32 cellular contexts compared by ENCODE assay signal in genomic region chr2:190110699-190111098, GRCh38. TPM values are rescaled to one million over a fixed set of nuclear protein-coding genes. Genes with fewer than 3 reads are reported as not detected.
"Had no signal": no experiment of that assay in that cellular context is flagged by ENCODE, and none has a peak within 500 bp of the region (broad histone marks: within the 10 kb centered on the region; RNA-seq: fewer than 3 reads in every experiment).

No MANE protein-coding gene starts in this region.

- H3K36me3 Mint-ChIP-seq: activated CD4-positive, alpha-beta memory T cell treated with anti-CD3 and anti-CD28 coated beads for 36 hours; activated naive CD4-positive, alpha-beta T cell treated with anti-CD3 and anti-CD28 coated beads, Interleukin-2, amount 50 U/mL, for 72 hours had no signal

- DNase-seq: activated B cell treated with CpG ODN at 0.5 μM for 24 hours; activated CD4-positive, alpha-beta memory T cell treated with anti-CD3 and anti-CD28 coated beads for 36 hours; activated CD4-positive, alpha-beta T cell treated with anti-CD3 and anti-CD28 coated beads for 4 hours; activated CD4-positive, alpha-beta T cell treated with anti-CD3 and anti-CD28 coated beads, Interleukin-2, amount 50 U/mL, for 1 hour; activated CD4-positive, CD25-positive, alpha-beta regulatory T cell treated with anti-CD3 and anti-CD28 coated beads, Interleukin-2, amount 50 U/mL, for 72 hours; activated CD8-positive, alpha-beta memory T cell treated with anti-CD3 and anti-CD28 coated beads, Interleukin-2, amount 50 U/mL, for 4 hours; activated gamma-delta T cell treated with Interleukin-2 at 50 U/mL for 16 hours; activated naive CD4-positive, alpha-beta T cell treated with anti-CD3 and anti-CD28 coated beads for 36 hours; activated T-cell treated with anti-CD3 and anti-CD28 coated beads for 4 hours; activated T-cell treated with anti-CD3 and anti-CD28 coated beads, Interleukin-2, amount 50 U/mL, for 4 hours; aorta; NCI-H1092 treated with DMSO at 0.1 percent for 48 hours; NCI-H1417; NCI-H146; NCI-H187; NCI-H2081; NCI-H2171 treated with DMSO at 0.1 percent for 48 hours; NCI-H2227 treated with DMSO at 0.1 percent for 48 hours; NCI-H446; NCI-H510A treated with DMSO at 0.1 percent for 48 hours; NCI-H82; SHP77; SJCRH30 had no signal

- H3K9me3 ChIP-seq: SJCRH30 had no signal

- H3K4me3 Mint-ChIP-seq: activated B cell treated with CpG ODN at 0.5 μM for 24 hours; activated CD4-positive, alpha-beta memory T cell treated with anti-CD3 and anti-CD28 coated beads for 36 hours; activated naive CD4-positive, alpha-beta T cell treated with anti-CD3 and anti-CD28 coated beads for 36 hours; activated T-cell treated with anti-CD3 and anti-CD28 coated beads, Interleukin-2, amount 50 U/mL, for 4 hours; activated T-helper 1 cell treated with anti-CD3 and anti-CD28 coated beads, Interleukin-12 subunit alpha, Interleukin-12 subunit beta, Interleukin-2, Interleukin-4 antibody, amounts not matched to agents 30 ng/mL and 10 ng/mL and 1 ng/mL, durations not matched to agents 14 hours and 24 hours and 36 hours; T-helper 1 cell treated with Interleukin-12 subunit alpha and Interleukin-12 subunit beta and Interleukin-4 antibody, amounts not matched to agents 30 μg/mL and 1 μg/mL, for 36 hours; T-helper 2 cell treated with Interferon-gamma antibody and Interleukin-4, amounts not matched to agents 5 μg/mL and 100 μg/mL, for 36 hours had no signal

- H3K27ac ChIP-seq: SJCRH30, SK-N-MC had no signal

- H3K27ac Mint-ChIP-seq: activated B cell treated with CpG ODN at 0.5 μM for 24 hours; activated CD4-positive, alpha-beta memory T cell treated with anti-CD3 and anti-CD28 coated beads for 36 hours; activated naive CD4-positive, alpha-beta T cell treated with anti-CD3 and anti-CD28 coated beads for 36 hours; activated naive CD4-positive, alpha-beta T cell treated with anti-CD3 and anti-CD28 coated beads, Interleukin-2, amount 50 U/mL, for 72 hours; activated T-helper 1 cell treated with anti-CD3 and anti-CD28 coated beads, Interleukin-12 subunit alpha, Interleukin-12 subunit beta, Interleukin-2, Interleukin-4 antibody, amounts not matched to agents 30 ng/mL and 10 ng/mL and 1 ng/mL, durations not matched to agents 14 hours and 24 hours and 36 hours; T-helper 1 cell treated with Interleukin-12 subunit alpha and Interleukin-12 subunit beta and Interleukin-4 antibody, amounts not matched to agents 30 μg/mL and 1 μg/mL, for 36 hours; T-helper 2 cell treated with Interferon-gamma antibody and Interleukin-4, amounts not matched to agents 5 μg/mL and 100 μg/mL, for 36 hours had no signal

- H3K36me3 ChIP-seq: brain microvascular endothelial cell, SJCRH30 had no signal

- H3K4me1 Mint-ChIP-seq: activated B cell treated with CpG ODN at 0.5 μM for 24 hours had no signal

- H3K27me3 ChIP-seq: brain microvascular endothelial cell, SJCRH30 had no signal

- ATAC-seq: activated naive CD4-positive, alpha-beta T cell treated with anti-CD3 and anti-CD28 coated beads, Interleukin-2, amount 50 U/mL, for 72 hours; activated T-cell treated with anti-CD3 and anti-CD28 coated beads, Interleukin-2, amount 50 U/mL, for 4 hours; K562; Panc1 had no signal

- H3K4me1 ChIP-seq: SJCRH30 had no signal

- H3K4me3 ChIP-seq: K562, SJCRH30, SK-N-MC had no signal

- H3K9me3 Mint-ChIP-seq: activated B cell treated with CpG ODN at 0.5 μM for 24 hours; activated CD4-positive, alpha-beta memory T cell treated with anti-CD3 and anti-CD28 coated beads for 36 hours; activated naive CD4-positive, alpha-beta T cell treated with anti-CD3 and anti-CD28 coated beads for 36 hours; activated naive CD4-positive, alpha-beta T cell treated with anti-CD3 and anti-CD28 coated beads, Interleukin-2, amount 50 U/mL, for 72 hours; activated T-cell treated with anti-CD3 and anti-CD28 coated beads, Interleukin-2, amount 50 U/mL, for 4 hours; activated T-helper 1 cell treated with anti-CD3 and anti-CD28 coated beads, Interleukin-12 subunit alpha, Interleukin-12 subunit beta, Interleukin-2, Interleukin-4 antibody, amounts not matched to agents 30 ng/mL and 10 ng/mL and 1 ng/mL, durations not matched to agents 14 hours and 24 hours and 36 hours; T-helper 1 cell treated with Interleukin-12 subunit alpha and Interleukin-12 subunit beta and Interleukin-4 antibody, amounts not matched to agents 30 μg/mL and 1 μg/mL, for 36 hours; T-helper 2 cell treated with Interferon-gamma antibody and Interleukin-4, amounts not matched to agents 5 μg/mL and 100 μg/mL, for 36 hours had no signal

RNA-seq across cellular contexts. Expression of gene MSTN, which starts 48.2 kb away (rescaled TPM):
- total RNA-seq: activated B cell treated with CpG ODN at 0.5 μM for 24 hours; activated CD4-positive, alpha-beta memory T cell treated with anti-CD3 and anti-CD28 coated beads for 36 hours; activated naive CD4-positive, alpha-beta T cell treated with anti-CD3 and anti-CD28 coated beads for 36 hours; activated naive CD4-positive, alpha-beta T cell treated with anti-CD3 and anti-CD28 coated beads, Interleukin-2, amount 50 U/mL, for 72 hours; activated T-cell treated with anti-CD3 and anti-CD28 coated beads, Interleukin-2, amount 50 U/mL, for 4 hours; activated T-helper 1 cell treated with anti-CD3 and anti-CD28 coated beads, Interleukin-12 subunit alpha, Interleukin-12 subunit beta, Interleukin-2, Interleukin-4 antibody, amounts not matched to agents 30 ng/mL and 10 ng/mL and 1 ng/mL, durations not matched to agents 14 hours and 24 hours and 36 hours; K562; RPMI7951 had no signal
